26 cellular contexts compared by ENCODE assay signal in the genomic region with DNA sequence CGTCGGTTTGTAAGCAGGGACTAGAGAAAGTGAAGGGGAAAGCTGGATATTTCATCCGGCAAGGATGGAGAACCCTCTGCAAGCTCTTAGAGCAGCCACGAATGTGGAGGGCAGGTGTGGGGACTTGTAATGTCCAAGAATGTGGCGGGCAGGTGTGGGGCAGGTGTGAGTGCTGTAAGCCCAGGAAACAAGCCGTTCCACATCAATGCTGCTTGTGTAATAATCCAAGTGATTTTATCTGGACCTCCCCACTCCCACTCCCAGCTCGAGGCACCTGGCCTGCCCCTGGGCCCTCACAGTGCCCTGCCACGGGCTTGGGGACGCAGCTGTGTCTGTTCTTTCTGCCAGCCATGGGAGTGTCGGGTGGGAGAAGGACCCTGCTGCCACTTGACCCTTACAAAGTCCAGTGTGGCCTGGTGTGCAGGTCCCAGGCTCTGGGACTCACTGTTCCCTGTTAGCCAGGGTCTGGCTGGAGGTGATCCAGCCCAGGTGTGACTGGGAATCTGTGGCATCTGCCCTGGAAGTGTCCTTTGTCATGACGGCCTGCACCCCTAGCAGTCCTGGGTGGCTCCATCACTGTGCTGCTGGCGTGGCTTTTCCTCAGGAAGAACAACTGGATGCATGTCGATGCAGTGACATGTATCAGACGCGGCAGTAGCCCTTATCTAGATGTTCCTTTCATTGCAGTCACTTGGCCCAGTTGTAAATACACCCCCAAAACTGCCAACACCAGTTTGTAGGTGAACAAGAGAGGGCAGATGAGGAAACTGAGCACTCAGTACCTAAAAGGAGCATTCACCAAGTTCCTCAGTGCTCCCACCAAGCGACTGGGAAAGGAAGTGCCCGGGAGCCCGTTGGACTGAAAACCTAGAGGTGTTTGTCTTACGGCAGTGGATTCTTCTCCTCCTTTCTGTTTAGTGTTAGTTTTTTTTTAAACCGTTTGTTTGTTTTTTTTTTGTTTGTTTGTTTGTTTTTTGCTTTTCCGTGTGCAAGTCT. TPM values are rescaled to one million over a fixed set of nuclear protein-coding genes. Genes with fewer than 3 reads are reported as not detected.
"Had no signal": no experiment of that assay in that cellular context is flagged by ENCODE, and none has a peak within 500 bp of the region (broad histone marks: within the 10 kb centered on the region; RNA-seq: fewer than 3 reads in every experiment).

No MANE protein-coding gene starts in this region.

- H3K9me3 ChIP-seq: lower lobe of right lung, upper lobe of right lung had no signal

- H3K9me3 Mint-ChIP-seq: activated CD4-positive, alpha-beta memory T cell treated with anti-CD3 and anti-CD28 coated beads, Interleukin-2, amount 10 ng/mL, durations not matched to agents 7 days and 5 days; activated naive CD4-positive, alpha-beta T cell treated with anti-CD3 and anti-CD28 coated beads for 36 hours; activated naive CD8-positive, alpha-beta T cell treated with anti-CD3 and anti-CD28 coated beads, Interleukin-2, amount 50 U/mL, for 24 hours had no signal

- DNase-seq: activated CD4-positive, alpha-beta memory T cell treated with anti-CD3 and anti-CD28 coated beads, Interleukin-2, amount 10 ng/mL, durations not matched to agents 7 days and 5 days; activated CD4-positive, alpha-beta T cell treated with anti-CD3 and anti-CD28 coated beads for 48 hours; activated CD4-positive, CD25-positive, alpha-beta regulatory T cell; activated CD8-positive, alpha-beta memory T cell treated with anti-CD3 and anti-CD28 coated beads, Interleukin-2, amount 10 ng/mL, durations not matched to agents 7 days and 5 days; activated naive CD4-positive, alpha-beta T cell treated with anti-CD3 and anti-CD28 coated beads for 36 hours; activated naive CD8-positive, alpha-beta T cell treated with anti-CD3 and anti-CD28 coated beads, Interleukin-2, amount 50 U/mL, for 24 hours; activated T-cell treated with anti-CD3 and anti-CD28 coated beads, Interleukin-2, amount 50 U/mL, for 1 hour; anterior cingulate cortex; caudate nucleus; erythroblast; foreskin melanocyte; hypothalamus; islet precursor cell; left colon; lower lobe of right lung; stimulated activated CD4-positive, alpha-beta T cell treated with anti-CD3 and anti-CD28 coated beads, Interleukin-2, amount 100 ng/mL, for 24 hours; stomach; T1000; upper lobe of right lung had no signal

- H3K27ac ChIP-seq: lower lobe of right lung, stomach, upper lobe of right lung had no signal

- H3K4me1 Mint-ChIP-seq: activated CD4-positive, alpha-beta memory T cell treated with anti-CD3 and anti-CD28 coated beads, Interleukin-2, amount 10 ng/mL, durations not matched to agents 7 days and 5 days; activated CD8-positive, alpha-beta memory T cell treated with anti-CD3 and anti-CD28 coated beads, Interleukin-2, amount 10 ng/mL, durations not matched to agents 7 days and 5 days; activated naive CD8-positive, alpha-beta T cell treated with anti-CD3 and anti-CD28 coated beads, Interleukin-2, amount 50 U/mL, for 24 hours; activated T-helper 17 cell treated with anti-CD3 and anti-CD28 coated beads, Interleukin-2, amount 50 U/mL, for 72 hours had no signal

- H3K27ac Mint-ChIP-seq: activated CD4-positive, alpha-beta memory T cell treated with anti-CD3 and anti-CD28 coated beads, Interleukin-2, amount 10 ng/mL, durations not matched to agents 7 days and 5 days; activated CD8-positive, alpha-beta memory T cell treated with anti-CD3 and anti-CD28 coated beads, Interleukin-2, amount 10 ng/mL, durations not matched to agents 7 days and 5 days; activated naive CD4-positive, alpha-beta T cell treated with anti-CD3 and anti-CD28 coated beads for 36 hours; activated naive CD8-positive, alpha-beta T cell treated with anti-CD3 and anti-CD28 coated beads, Interleukin-2, amount 50 U/mL, for 24 hours; activated T-helper 17 cell treated with anti-CD3 and anti-CD28 coated beads, Interleukin-2, amount 50 U/mL, for 72 hours; natural killer cell treated with Interleukin-12 subunit alpha and Interleukin-12 subunit beta and Interleukin-15 and Interleukin-18, amount 100 ng/mL, for 72 hours had no signal

- H3K36me3 ChIP-seq: lower lobe of right lung, stomach, upper lobe of right lung had no signal

- ATAC-seq: activated CD8-positive, alpha-beta memory T cell treated with anti-CD3 and anti-CD28 coated beads, Interleukin-2, amount 10 ng/mL, durations not matched to agents 7 days and 5 days; activated naive CD8-positive, alpha-beta T cell treated with anti-CD3 and anti-CD28 coated beads, Interleukin-2, amount 50 U/mL, for 24 hours; activated T-helper 17 cell treated with anti-CD3 and anti-CD28 coated beads, Interleukin-2, amount 50 U/mL, for 72 hours; left colon; upper lobe of right lung had no signal

- H3K27me3 Mint-ChIP-seq: activated CD4-positive, alpha-beta memory T cell treated with anti-CD3 and anti-CD28 coated beads, Interleukin-2, amount 10 ng/mL, durations not matched to agents 7 days and 5 days; activated CD8-positive, alpha-beta memory T cell treated with anti-CD3 and anti-CD28 coated beads, Interleukin-2, amount 10 ng/mL, durations not matched to agents 7 days and 5 days; activated naive CD8-positive, alpha-beta T cell treated with anti-CD3 and anti-CD28 coated beads, Interleukin-2, amount 50 U/mL, for 24 hours; activated T-helper 17 cell treated with anti-CD3 and anti-CD28 coated beads, Interleukin-2, amount 50 U/mL, for 72 hours; brain; natural killer cell treated with Interleukin-12 subunit alpha and Interleukin-12 subunit beta and Interleukin-15 and Interleukin-18, amount 100 ng/mL, for 72 hours had no signal

- H3K4me1 ChIP-seq: lower lobe of right lung, stomach, upper lobe of right lung had no signal

- H3K27me3 ChIP-seq: stomach, upper lobe of right lung had no signal

- H3K4me3 Mint-ChIP-seq: activated CD4-positive, alpha-beta memory T cell treated with anti-CD3 and anti-CD28 coated beads, Interleukin-2, amount 10 ng/mL, durations not matched to agents 7 days and 5 days; activated CD8-positive, alpha-beta memory T cell treated with anti-CD3 and anti-CD28 coated beads, Interleukin-2, amount 10 ng/mL, durations not matched to agents 7 days and 5 days; activated naive CD4-positive, alpha-beta T cell treated with anti-CD3 and anti-CD28 coated beads for 36 hours; activated naive CD8-positive, alpha-beta T cell treated with anti-CD3 and anti-CD28 coated beads, Interleukin-2, amount 50 U/mL, for 24 hours; activated T-helper 17 cell treated with anti-CD3 and anti-CD28 coated beads, Interleukin-2, amount 50 U/mL, for 72 hours; brain; natural killer cell treated with Interleukin-12 subunit alpha and Interleukin-12 subunit beta and Interleukin-15 and Interleukin-18, amount 100 ng/mL, for 72 hours had no signal

- H3K4me3 ChIP-seq: lower lobe of right lung, stomach, upper lobe of right lung had no signal

- H3K36me3 Mint-ChIP-seq: activated CD8-positive, alpha-beta memory T cell treated with anti-CD3 and anti-CD28 coated beads, Interleukin-2, amount 10 ng/mL, durations not matched to agents 7 days and 5 days; natural killer cell treated with Interleukin-12 subunit alpha and Interleukin-12 subunit beta and Interleukin-15 and Interleukin-18, amount 100 ng/mL, for 72 hours had no signal

RNA-seq across cellular contexts. Expression of a gene that starts 43.0 kb away (rescaled TPM):
- total RNA-seq: activated CD4-positive, alpha-beta memory T cell treated with anti-CD3 and anti-CD28 coated beads, Interleukin-2, amount 10 ng/mL, durations not matched to agents 7 days and 5 days; activated CD8-positive, alpha-beta memory T cell treated with anti-CD3 and anti-CD28 coated beads, Interleukin-2, amount 10 ng/mL, durations not matched to agents 7 days and 5 days; activated naive CD4-positive, alpha-beta T cell treated with anti-CD3 and anti-CD28 coated beads for 36 hours; activated T-helper 17 cell treated with anti-CD3 and anti-CD28 coated beads, Interleukin-2, amount 50 U/mL, for 72 hours; dermis microvascular lymphatic vessel endothelial cell; mesenteric fat pad; natural killer cell treated with Interleukin-12 subunit alpha and Interleukin-12 subunit beta and Interleukin-15 and Interleukin-18, amount 100 ng/mL, for 72 hours; omental fat pad; posterior vena cava had no signal
